1 cellular context compared by ENCODE assay signal in the genomic region with DNA sequence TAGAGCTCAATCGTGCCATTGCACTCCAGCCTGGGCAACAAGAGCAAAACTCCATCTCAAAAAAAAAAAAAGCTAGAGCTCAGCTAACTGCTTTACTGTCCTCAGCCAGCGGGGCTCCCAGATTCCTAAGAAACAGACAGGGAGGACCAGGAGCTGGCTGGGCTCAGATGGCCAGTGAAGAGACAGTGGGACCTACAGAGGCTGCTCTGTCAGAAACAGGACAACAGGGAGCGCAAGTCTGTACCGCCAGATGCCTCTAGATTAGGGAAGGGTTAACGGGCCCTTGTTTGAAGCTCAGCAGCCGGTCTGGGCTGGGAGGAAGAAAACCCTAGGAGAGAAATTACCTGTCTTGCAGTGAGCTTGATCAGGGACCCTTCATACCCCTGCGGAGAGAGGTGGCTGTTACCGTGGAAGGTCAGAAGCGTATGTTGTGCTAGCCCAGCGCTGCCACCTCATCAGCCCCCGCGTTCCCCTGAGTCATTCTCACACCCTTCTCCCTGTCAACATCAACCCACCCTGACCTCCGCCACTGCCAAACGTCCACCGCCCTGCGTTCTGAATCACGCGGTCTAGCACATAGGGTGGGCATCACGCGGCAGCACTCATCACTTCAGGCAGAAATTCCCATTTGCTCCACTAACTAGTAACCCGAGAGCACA.
A peak's percentile ranks its signal among the peaks of the same experiment; 100 is the strongest.
TF ChIP-seq lines count a peak whose summit lies in the region.

No MANE protein-coding gene starts in this region.

TF ChIP-seq in K562, 482 proteins besides CTCF, POLR2A, EP300 and RAD21 (continued from another document and continues in another):
- TF ChIP-seq, protein P1, sequence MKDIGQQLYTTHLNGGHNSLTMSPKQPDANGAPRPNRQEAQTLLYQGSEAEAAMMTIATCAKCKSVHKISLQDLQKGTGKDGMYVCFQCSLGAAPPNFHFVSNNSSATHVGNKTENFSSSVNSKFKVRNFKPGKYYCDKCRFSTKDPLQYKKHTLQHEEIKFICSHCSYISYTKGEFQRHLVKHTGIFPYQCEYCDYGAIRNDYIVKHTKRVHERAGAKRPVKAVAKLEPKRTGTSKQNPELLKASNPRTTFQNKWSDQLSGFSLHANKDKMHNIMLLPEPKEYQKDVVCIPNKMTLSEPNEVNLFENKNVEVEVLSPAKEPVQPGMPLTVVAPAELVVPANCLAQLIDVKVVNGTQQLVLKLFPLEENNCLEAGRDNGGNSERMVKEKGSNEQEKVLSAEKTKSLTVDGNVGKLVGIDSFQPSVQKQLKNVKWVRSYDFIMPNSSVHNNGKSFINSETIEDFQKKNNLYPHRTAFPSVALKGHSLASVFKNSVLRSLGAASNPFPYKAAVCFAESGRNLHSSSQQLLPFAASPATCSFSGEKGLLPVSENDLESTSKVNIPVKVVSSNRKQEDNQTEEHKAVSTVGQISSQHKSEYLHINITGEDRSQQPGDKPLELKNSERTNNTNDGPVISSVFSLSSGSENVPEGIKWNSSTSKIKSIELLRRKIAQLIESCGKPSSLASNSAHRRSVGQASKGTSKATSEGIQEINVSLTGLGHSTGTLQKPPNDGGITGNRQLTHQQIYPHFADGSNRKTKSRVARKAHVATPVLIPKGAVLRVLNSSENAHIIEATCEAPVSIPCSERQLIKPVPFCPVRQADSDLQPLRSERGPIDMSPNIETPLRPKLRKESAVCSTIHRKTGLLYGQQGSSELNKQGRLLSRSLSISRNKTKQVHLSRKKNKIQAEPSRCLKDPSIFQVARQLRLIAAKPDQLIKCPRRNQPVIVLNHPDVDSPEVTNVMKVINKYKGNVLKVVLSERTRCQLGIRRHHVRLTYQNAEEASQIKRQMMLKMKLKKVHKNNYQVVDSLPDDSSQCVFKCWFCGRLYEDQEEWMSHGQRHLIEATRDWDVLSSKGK (CRISPR knock-in tag; IDR thresholded peaks at IDR 0.05), result no peak
- no peak for TF ChIP-seq HSF4 (CRISPR knock-in tag; IDR thresholded peaks at IDR 0.05; ENCODE audit: borderline replicate concordance)
- peak; percentile 78 for TF ChIP-seq C11orf30 (IDR thresholded peaks at IDR 0.05; ENCODE audit: low read depth)
- no peak for TF ChIP-seq KDM2B (CRISPR knock-in tag; IDR thresholded peaks at IDR 0.05)
- TF ChIP-seq TOE1 (IDR thresholded peaks at IDR 0.05; ENCODE audit: borderline replicate concordance), result peak; percentile 24; the same call in 1 of the 2 replicates
- no peak for TF ChIP-seq TOE1 (CRISPR knock-in tag; IDR thresholded peaks at IDR 0.05; ENCODE audit: borderline replicate concordance, low read depth)
- TF ChIP-seq NR2C1 (IDR thresholded peaks at IDR 0.05), result no peak
- no peak for TF ChIP-seq NR2C1 (tag; IDR thresholded peaks at IDR 0.05)
- TF ChIP-seq MAFG (tag; conservative IDR thresholded peaks at IDR 0.05), result peak; percentile 68
- no peak for TF ChIP-seq CHCHD3 (CRISPR knock-in tag; IDR thresholded peaks at IDR 0.05)
- no peak for TF ChIP-seq ZFP30 (CRISPR knock-in tag; IDR thresholded peaks at IDR 0.05; ENCODE audit: borderline replicate concordance)
- TF ChIP-seq, protein P2, sequence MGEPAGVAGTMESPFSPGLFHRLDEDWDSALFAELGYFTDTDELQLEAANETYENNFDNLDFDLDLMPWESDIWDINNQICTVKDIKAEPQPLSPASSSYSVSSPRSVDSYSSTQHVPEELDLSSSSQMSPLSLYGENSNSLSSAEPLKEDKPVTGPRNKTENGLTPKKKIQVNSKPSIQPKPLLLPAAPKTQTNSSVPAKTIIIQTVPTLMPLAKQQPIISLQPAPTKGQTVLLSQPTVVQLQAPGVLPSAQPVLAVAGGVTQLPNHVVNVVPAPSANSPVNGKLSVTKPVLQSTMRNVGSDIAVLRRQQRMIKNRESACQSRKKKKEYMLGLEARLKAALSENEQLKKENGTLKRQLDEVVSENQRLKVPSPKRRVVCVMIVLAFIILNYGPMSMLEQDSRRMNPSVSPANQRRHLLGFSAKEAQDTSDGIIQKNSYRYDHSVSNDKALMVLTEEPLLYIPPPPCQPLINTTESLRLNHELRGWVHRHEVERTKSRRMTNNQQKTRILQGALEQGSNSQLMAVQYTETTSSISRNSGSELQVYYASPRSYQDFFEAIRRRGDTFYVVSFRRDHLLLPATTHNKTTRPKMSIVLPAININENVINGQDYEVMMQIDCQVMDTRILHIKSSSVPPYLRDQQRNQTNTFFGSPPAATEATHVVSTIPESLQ (CRISPR knock-in tag; IDR thresholded peaks at IDR 0.05), result no peak
- TF ChIP-seq, protein P3, sequence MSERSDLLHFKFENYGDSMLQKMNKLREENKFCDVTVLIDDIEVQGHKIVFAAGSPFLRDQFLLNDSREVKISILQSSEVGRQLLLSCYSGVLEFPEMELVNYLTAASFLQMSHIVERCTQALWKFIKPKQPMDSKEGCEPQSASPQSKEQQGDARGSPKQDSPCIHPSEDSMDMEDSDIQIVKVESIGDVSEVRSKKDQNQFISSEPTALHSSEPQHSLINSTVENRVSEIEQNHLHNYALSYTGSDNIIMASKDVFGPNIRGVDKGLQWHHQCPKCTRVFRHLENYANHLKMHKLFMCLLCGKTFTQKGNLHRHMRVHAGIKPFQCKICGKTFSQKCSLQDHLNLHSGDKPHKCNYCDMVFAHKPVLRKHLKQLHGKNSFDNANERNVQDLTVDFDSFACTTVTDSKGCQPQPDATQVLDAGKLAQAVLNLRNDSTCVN (CRISPR knock-in tag; IDR thresholded peaks at IDR 0.05), result no peak
- TF ChIP-seq MBD2 (IDR thresholded peaks at IDR 0.05; ENCODE audit: borderline replicate concordance, low read depth), result no peak
- no peak for TF ChIP-seq ZNF224 (CRISPR knock-in tag; IDR thresholded peaks at IDR 0.05)
- no peak for TF ChIP-seq ZNF444 (CRISPR knock-in tag; IDR thresholded peaks at IDR 0.05)
- TF ChIP-seq ARID1B (IDR thresholded peaks at IDR 0.05), result peak; percentile 51; the same call in 1 of the 2 replicates
- no peak for TF ChIP-seq WHSC1 (IDR thresholded peaks at IDR 0.05; ENCODE audit: low read length)
- TF ChIP-seq, protein P4, sequence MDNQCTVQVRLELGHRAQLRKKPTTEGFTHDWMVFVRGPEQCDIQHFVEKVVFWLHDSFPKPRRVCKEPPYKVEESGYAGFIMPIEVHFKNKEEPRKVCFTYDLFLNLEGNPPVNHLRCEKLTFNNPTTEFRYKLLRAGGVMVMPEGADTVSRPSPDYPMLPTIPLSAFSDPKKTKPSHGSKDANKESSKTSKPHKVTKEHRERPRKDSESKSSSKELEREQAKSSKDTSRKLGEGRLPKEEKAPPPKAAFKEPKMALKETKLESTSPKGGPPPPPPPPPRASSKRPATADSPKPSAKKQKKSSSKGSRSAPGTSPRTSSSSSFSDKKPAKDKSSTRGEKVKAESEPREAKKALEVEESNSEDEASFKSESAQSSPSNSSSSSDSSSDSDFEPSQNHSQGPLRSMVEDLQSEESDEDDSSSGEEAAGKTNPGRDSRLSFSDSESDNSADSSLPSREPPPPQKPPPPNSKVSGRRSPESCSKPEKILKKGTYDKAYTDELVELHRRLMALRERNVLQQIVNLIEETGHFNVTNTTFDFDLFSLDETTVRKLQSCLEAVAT (IDR thresholded peaks at IDR 0.05), result no peak
- no peak for TF ChIP-seq ELF4 (CRISPR knock-in tag; IDR thresholded peaks at IDR 0.05)
- TF ChIP-seq ESRRB (CRISPR knock-in tag; IDR thresholded peaks at IDR 0.05; ENCODE audit: borderline replicate concordance), result no peak
- TF ChIP-seq, protein P5, sequence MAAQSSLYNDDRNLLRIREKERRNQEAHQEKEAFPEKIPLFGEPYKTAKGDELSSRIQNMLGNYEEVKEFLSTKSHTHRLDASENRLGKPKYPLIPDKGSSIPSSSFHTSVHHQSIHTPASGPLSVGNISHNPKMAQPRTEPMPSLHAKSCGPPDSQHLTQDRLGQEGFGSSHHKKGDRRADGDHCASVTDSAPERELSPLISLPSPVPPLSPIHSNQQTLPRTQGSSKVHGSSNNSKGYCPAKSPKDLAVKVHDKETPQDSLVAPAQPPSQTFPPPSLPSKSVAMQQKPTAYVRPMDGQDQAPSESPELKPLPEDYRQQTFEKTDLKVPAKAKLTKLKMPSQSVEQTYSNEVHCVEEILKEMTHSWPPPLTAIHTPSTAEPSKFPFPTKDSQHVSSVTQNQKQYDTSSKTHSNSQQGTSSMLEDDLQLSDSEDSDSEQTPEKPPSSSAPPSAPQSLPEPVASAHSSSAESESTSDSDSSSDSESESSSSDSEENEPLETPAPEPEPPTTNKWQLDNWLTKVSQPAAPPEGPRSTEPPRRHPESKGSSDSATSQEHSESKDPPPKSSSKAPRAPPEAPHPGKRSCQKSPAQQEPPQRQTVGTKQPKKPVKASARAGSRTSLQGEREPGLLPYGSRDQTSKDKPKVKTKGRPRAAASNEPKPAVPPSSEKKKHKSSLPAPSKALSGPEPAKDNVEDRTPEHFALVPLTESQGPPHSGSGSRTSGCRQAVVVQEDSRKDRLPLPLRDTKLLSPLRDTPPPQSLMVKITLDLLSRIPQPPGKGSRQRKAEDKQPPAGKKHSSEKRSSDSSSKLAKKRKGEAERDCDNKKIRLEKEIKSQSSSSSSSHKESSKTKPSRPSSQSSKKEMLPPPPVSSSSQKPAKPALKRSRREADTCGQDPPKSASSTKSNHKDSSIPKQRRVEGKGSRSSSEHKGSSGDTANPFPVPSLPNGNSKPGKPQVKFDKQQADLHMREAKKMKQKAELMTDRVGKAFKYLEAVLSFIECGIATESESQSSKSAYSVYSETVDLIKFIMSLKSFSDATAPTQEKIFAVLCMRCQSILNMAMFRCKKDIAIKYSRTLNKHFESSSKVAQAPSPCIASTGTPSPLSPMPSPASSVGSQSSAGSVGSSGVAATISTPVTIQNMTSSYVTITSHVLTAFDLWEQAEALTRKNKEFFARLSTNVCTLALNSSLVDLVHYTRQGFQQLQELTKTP (IDR thresholded peaks at IDR 0.05; ENCODE audit: low read depth in 1 of 2, partially characterized antibody in 2 of 2), result no peak
- TF ChIP-seq ASH1L (IDR thresholded peaks at IDR 0.05; ENCODE audit: borderline replicate concordance, low read depth, partially characterized antibody), result no peak
- TF ChIP-seq BCL6 (CRISPR knock-in tag; IDR thresholded peaks at IDR 0.05), result no peak
- TF ChIP-seq ZNF764 (CRISPR knock-in tag; IDR thresholded peaks at IDR 0.05; ENCODE audit: low read depth), result no peak
- TF ChIP-seq ZNF263 (CRISPR knock-in tag; IDR thresholded peaks at IDR 0.05; ENCODE audit: borderline replicate concordance), result no peak
- no peak for TF ChIP-seq NCOA1 (IDR thresholded peaks at IDR 0.05; ENCODE audit: low read depth)
- 0 out of 2 replicates have a peak, but pooled peaks have one; percentile 51 for TF ChIP-seq SMARCA4 (IDR thresholded peaks at IDR 0.05)
- no peak for TF ChIP-seq FUS (optimal IDR thresholded peaks at IDR 0.05; ENCODE audit: low read depth, low read length)
- no peak for TF ChIP-seq ZNF354B (CRISPR knock-in tag; IDR thresholded peaks at IDR 0.05)
- TF ChIP-seq GTF2E2 (tag; IDR thresholded peaks at IDR 0.05), result no peak
- TF ChIP-seq, protein P6, sequence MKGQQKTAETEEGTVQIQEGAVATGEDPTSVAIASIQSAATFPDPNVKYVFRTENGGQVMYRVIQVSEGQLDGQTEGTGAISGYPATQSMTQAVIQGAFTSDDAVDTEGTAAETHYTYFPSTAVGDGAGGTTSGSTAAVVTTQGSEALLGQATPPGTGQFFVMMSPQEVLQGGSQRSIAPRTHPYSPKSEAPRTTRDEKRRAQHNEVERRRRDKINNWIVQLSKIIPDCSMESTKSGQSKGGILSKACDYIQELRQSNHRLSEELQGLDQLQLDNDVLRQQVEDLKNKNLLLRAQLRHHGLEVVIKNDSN (CRISPR knock-in tag; IDR thresholded peaks at IDR 0.05), result no peak
- TF ChIP-seq, protein P7, sequence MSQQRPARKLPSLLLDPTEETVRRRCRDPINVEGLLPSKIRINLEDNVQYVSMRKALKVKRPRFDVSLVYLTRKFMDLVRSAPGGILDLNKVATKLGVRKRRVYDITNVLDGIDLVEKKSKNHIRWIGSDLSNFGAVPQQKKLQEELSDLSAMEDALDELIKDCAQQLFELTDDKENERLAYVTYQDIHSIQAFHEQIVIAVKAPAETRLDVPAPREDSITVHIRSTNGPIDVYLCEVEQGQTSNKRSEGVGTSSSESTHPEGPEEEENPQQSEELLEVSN (IDR thresholded peaks at IDR 0.05; ENCODE audit: borderline replicate concordance in 1 of 2, extremely low read depth in 1 of 2, insufficient read depth in 1 of 2, insufficient read length in 1 of 2, low read depth in 1 of 2, low read length in 1 of 2, poor library complexity in 1 of 2, severe bottlenecking in 1 of 2), result peak; percentile 22 to 35
- TF ChIP-seq NFYB (IDR thresholded peaks at IDR 0.05; ENCODE audit: extremely low read depth, insufficient read length), result no peak
- peak; percentile 28 to 38; a peak in 1 of 4 replicates for TF ChIP-seq NRF1 (conservative IDR thresholded peaks at IDR 0.05 in 1 of 2, IDR thresholded peaks at IDR 0.05 in 1 of 2)
- TF ChIP-seq SUPT5H (IDR thresholded peaks at IDR 0.05), result no peak
- no peak for TF ChIP-seq KDM5B (IDR thresholded peaks at IDR 0.05; ENCODE audit: insufficient replicate concordance, low read depth, low read length)
- TF ChIP-seq TAL1 (IDR thresholded peaks at IDR 0.05), result no peak
- no peak for TF ChIP-seq CHD1 (IDR thresholded peaks at IDR 0.05; ENCODE audit: low read length)
- no peak for TF ChIP-seq KLF1 (tag; IDR thresholded peaks at IDR 0.05)
- TF ChIP-seq, protein P8, sequence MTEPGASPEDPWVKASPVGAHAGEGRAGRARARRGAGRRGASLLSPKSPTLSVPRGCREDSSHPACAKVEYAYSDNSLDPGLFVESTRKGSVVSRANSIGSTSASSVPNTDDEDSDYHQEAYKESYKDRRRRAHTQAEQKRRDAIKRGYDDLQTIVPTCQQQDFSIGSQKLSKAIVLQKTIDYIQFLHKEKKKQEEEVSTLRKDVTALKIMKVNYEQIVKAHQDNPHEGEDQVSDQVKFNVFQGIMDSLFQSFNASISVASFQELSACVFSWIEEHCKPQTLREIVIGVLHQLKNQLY (CRISPR knock-in tag; conservative IDR thresholded peaks at IDR 0.05), result no peak
- no peak for TF ChIP-seq SRSF3 (IDR thresholded peaks at IDR 0.05; ENCODE audit: insufficient read depth, low read length)
- TF ChIP-seq CBX5 (IDR thresholded peaks at IDR 0.05; ENCODE audit: borderline replicate concordance, low read depth), result no peak
- no peak for TF ChIP-seq XRCC4 (IDR thresholded peaks at IDR 0.05; ENCODE audit: extremely low read depth, insufficient read depth, insufficient read length)
- TF ChIP-seq FOXJ3 (CRISPR knock-in tag; IDR thresholded peaks at IDR 0.05), result no peak
- TF ChIP-seq, protein P9, sequence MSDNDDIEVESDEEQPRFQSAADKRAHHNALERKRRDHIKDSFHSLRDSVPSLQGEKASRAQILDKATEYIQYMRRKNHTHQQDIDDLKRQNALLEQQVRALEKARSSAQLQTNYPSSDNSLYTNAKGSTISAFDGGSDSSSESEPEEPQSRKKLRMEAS (CRISPR knock-in tag; IDR thresholded peaks at IDR 0.05), result peak; percentile 28; the same call in 1 of the 2 replicates
- TF ChIP-seq SMC3 (conservative IDR thresholded peaks at IDR 0.05; ENCODE audit: insufficient read depth, low read depth, low read length), result 0 out of 2 replicates have a peak, but pooled peaks have one; percentile 14
- TF ChIP-seq CTBP1 (IDR thresholded peaks at IDR 0.05; ENCODE audit: borderline replicate concordance), result peak; percentile 29; the same call in 1 of the 2 replicates
- no peak for TF ChIP-seq PHF20 (IDR thresholded peaks at IDR 0.05; ENCODE audit: partially characterized antibody)
- TF ChIP-seq, protein P10, sequence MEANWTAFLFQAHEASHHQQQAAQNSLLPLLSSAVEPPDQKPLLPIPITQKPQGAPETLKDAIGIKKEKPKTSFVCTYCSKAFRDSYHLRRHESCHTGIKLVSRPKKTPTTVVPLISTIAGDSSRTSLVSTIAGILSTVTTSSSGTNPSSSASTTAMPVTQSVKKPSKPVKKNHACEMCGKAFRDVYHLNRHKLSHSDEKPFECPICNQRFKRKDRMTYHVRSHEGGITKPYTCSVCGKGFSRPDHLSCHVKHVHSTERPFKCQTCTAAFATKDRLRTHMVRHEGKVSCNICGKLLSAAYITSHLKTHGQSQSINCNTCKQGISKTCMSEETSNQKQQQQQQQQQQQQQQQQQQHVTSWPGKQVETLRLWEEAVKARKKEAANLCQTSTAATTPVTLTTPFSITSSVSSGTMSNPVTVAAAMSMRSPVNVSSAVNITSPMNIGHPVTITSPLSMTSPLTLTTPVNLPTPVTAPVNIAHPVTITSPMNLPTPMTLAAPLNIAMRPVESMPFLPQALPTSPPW (CRISPR knock-in tag; IDR thresholded peaks at IDR 0.05), result no peak
